In the genomic region with DNA sequence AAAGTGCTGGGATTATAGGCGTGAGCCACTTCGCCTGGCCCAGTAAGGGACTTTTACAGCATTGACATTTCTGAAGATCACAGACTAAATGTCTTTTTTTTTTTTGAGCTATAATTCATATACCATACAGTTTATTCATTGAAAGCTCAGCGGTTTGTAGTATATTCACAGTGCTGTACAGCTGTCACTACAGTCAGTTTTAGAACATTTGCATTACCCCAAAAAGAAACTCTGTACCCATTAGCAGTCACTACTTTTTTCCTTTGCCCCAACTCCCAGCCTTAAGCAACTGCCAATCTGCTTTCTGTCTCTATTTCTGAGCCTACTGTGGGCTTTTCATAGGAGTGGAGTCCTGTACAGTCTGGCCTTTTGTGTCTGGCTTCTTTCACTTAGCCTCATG, we compare ENCODE assay signal across 22 cellular contexts.
"Had no signal": no experiment of that assay in that cellular context is flagged by ENCODE, and none has a peak within 500 bp of the region (broad histone marks: within the 10 kb centered on the region; RNA-seq: fewer than 3 reads in every experiment).

No MANE protein-coding gene starts in this region.

- H3K9me3 Mint-ChIP-seq: effector memory CD8-positive, alpha-beta T cell; nephron; stimulated activated effector memory CD8-positive, alpha-beta T cell treated with anti-CD3 and anti-CD28 coated beads, Interleukin-12 subunit alpha, Interleukin-12 subunit beta, amount 100 ng/mL, for 72 hours; type B pancreatic cell had no signal

- H3K27ac ChIP-seq: esophagus squamous epithelium, lower lobe of right lung, prostate gland, sigmoid colon, testis, tibial artery had no signal

- H3K4me1 Mint-ChIP-seq: nephron had no signal

- DNase-seq: cortex of kidney; effector memory CD8-positive, alpha-beta T cell; erythroblast; esophagus squamous epithelium; foreskin melanocyte; glutamatergic neuron; hypothalamus; left ventricle myocardium superior; lower lobe of right lung; nucleus accumbens; right cardiac atrium; sigmoid colon; stimulated activated CD4-positive, alpha-beta T cell treated with anti-CD3 and anti-CD28 coated beads, Interleukin-2, amount 100 ng/mL, for 24 hours; stimulated activated CD4-positive, alpha-beta T cell treated with anti-CD3 and anti-CD28 coated beads, Interleukin-4, amount 100 ng/mL, for 24 hours; stimulated activated naive CD8-positive, alpha-beta T cell treated with anti-CD3 and anti-CD28 coated beads, Interleukin-15, Interleukin-2, amounts not matched to agents 100 U/mL and 50 U/mL, for 24 hours; substantia nigra; testis; tibial artery had no signal

- ATAC-seq: effector memory CD8-positive, alpha-beta T cell; left ventricle myocardium superior; lower lobe of right lung; right cardiac atrium; stimulated activated effector memory CD8-positive, alpha-beta T cell treated with anti-CD3 and anti-CD28 coated beads, Interleukin-12 subunit alpha, Interleukin-12 subunit beta, amount 100 ng/mL, for 72 hours; stimulated activated naive CD8-positive, alpha-beta T cell treated with anti-CD3 and anti-CD28 coated beads, Interleukin-15, Interleukin-2, amounts not matched to agents 100 U/mL and 50 U/mL, for 24 hours had no signal

- H3K4me3 ChIP-seq: esophagus squamous epithelium, lower lobe of right lung, prostate gland, sigmoid colon, testis, tibial artery had no signal

- H3K9me3 ChIP-seq: esophagus squamous epithelium, lower lobe of right lung, prostate gland, sigmoid colon, testis, tibial artery had no signal

- H3K27ac Mint-ChIP-seq: effector memory CD8-positive, alpha-beta T cell; nephron; stimulated activated effector memory CD8-positive, alpha-beta T cell treated with anti-CD3 and anti-CD28 coated beads, Interleukin-12 subunit alpha, Interleukin-12 subunit beta, amount 100 ng/mL, for 72 hours; type B pancreatic cell had no signal

- H3K27me3 ChIP-seq: esophagus squamous epithelium, sigmoid colon, testis, tibial artery had no signal

- H3K27me3 Mint-ChIP-seq: effector memory CD8-positive, alpha-beta T cell; type B pancreatic cell had no signal

- H3K4me3 Mint-ChIP-seq: effector memory CD8-positive, alpha-beta T cell; nephron; stimulated activated effector memory CD8-positive, alpha-beta T cell treated with anti-CD3 and anti-CD28 coated beads, Interleukin-12 subunit alpha, Interleukin-12 subunit beta, amount 100 ng/mL, for 72 hours; type B pancreatic cell had no signal

- H3K36me3 ChIP-seq: esophagus squamous epithelium, lower lobe of right lung, prostate gland, sigmoid colon, tibial artery had no signal

- H3K4me1 ChIP-seq: lower lobe of right lung, prostate gland, sigmoid colon, testis, tibial artery had no signal
